ENCODE assay signal across 16 cellular contexts in the genomic region with DNA sequence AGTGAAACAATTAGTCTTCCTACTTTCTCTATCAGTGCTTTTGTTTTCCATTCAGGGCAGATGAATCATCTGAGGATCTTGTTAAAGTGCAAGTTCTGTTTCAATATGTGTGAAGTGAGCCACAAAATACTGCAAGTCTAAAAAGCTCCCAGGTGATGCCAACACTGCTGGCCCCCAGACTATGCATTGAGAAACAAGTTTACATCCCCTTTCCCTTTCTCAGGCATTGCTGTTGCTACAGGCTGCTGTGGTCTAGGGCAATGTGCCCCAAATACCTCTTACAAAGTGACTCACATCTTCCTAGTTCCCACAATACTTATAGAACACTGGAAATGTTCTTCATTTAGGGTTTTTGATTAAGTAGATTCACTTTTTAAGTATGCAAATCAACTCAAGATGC. TPM values are rescaled to one million over a fixed set of nuclear protein-coding genes. Genes with fewer than 3 reads are reported as not detected.
DNase-seq lines count a peak whose midpoint lies in the region; ATAC-seq and TF ChIP-seq lines count a peak whose summit lies in the region.
"Had no signal": no experiment of that assay in that cellular context is flagged by ENCODE, and none has a peak within 500 bp of the region (broad histone marks: within the 10 kb centered on the region; RNA-seq: fewer than 3 reads in every experiment).

No MANE protein-coding gene starts in this region.

- H3K4me3 ChIP-seq in astrocyte of the cerebellum (ENCODE audit: low read depth, low read length), result no peak overlapping the region
- H3K4me3 ChIP-seq: coronary artery, left lung had no signal

- CTCF ChIA-PET in activated CD4-positive, alpha-beta T cell treated with anti-CD3 and anti-CD28 coated beads for 36 hours (lab: Charles Lee), result interaction anchor here (0.6 to 0.9 kb wide), 2 partner anchors 9 to 43 kb away, joined by 3 read pairs; no protein-coding TSS in a partner anchor
- CTCF ChIA-PET in activated CD4-positive, alpha-beta T cell treated with anti-CD3 and anti-CD28 coated beads, Interleukin-2, amount 10 ng/mL, durations not matched to agents 7 days and 5 days (lab: Charles Lee), result no interaction called here

- peak; percentile 47 for DNase-seq in activated CD4-positive, alpha-beta T cell treated with anti-CD3 and anti-CD28 coated beads for 36 hours
- no peak for DNase-seq in activated CD4-positive, alpha-beta T cell treated with anti-CD3 and anti-CD28 coated beads, Interleukin-2, amount 10 ng/mL, durations not matched to agents 7 days and 5 days
- DNase-seq in M059J (ENCODE audit: low read depth) (peak; percentile 65), astrocyte of the cerebellum (ENCODE audit: low read depth) (peak; percentile 92), renal cortical epithelial cell (ENCODE audit: low read depth) (peak; percentile 50)
- no peak for DNase-seq in T-helper 2 cell treated with Interferon-gamma antibody and Interleukin-4, amounts not matched to agents 5 μg/mL and 100 μg/mL, for 36 hours (ENCODE audit: low spot score)
- DNase-seq: 8988T, activated B cell treated with CpG ODN at 0.5 μM for 24 hours, activated gamma-delta T cell treated with Interleukin-2 at 50 U/mL for 16 hours, left lung, NCI-H1092, NCI-H510A treated with DMSO at 0.1 percent for 48 hours, SHP77 had no signal

- H3K27me3 Mint-ChIP-seq in activated CD4-positive, alpha-beta T cell treated with anti-CD3 and anti-CD28 coated beads for 36 hours, result no peaks in the 10 kb centered on the region
- H3K27me3 Mint-ChIP-seq in activated CD4-positive, alpha-beta T cell treated with anti-CD3 and anti-CD28 coated beads, Interleukin-2, amount 10 ng/mL, durations not matched to agents 7 days and 5 days, result no peaks in the 10 kb centered on the region
- H3K27me3 Mint-ChIP-seq in T-helper 2 cell treated with Interferon-gamma antibody and Interleukin-4, amounts not matched to agents 5 μg/mL and 100 μg/mL, for 36 hours (ENCODE audit: low read depth), result peaks cover 3% of the 10 kb centered on the region

- intact Hi-C loops in activated CD4-positive, alpha-beta T cell treated with anti-CD3 and anti-CD28 coated beads for 36 hours (cut with DNase I, micrococcal nuclease), result loop anchor here in 1 of 2 experiments (1.0 kb wide), 1 partner anchor 32 kb away; the partner anchor contains the start of gene ABRACL

- H3K9me3 Mint-ChIP-seq in activated CD4-positive, alpha-beta T cell treated with anti-CD3 and anti-CD28 coated beads for 36 hours (ENCODE audit: low read depth), result no peaks in the 10 kb centered on the region
- H3K9me3 Mint-ChIP-seq in activated CD4-positive, alpha-beta T cell treated with anti-CD3 and anti-CD28 coated beads, Interleukin-2, amount 10 ng/mL, durations not matched to agents 7 days and 5 days, result peaks cover 2% of the 10 kb centered on the region
- no peaks in the 10 kb centered on the region for H3K9me3 Mint-ChIP-seq in T-helper 2 cell treated with Interferon-gamma antibody and Interleukin-4, amounts not matched to agents 5 μg/mL and 100 μg/mL, for 36 hours
- H3K9me3 Mint-ChIP-seq: activated B cell treated with CpG ODN at 0.5 μM for 24 hours had no signal

- in situ Hi-C loops in astrocyte of the cerebellum (cut with HindIII; ENCODE audit: low sequenced_read_pairs), result no loop called here

- TF ChIP-seq CTCF in astrocyte of the cerebellum (IDR thresholded peaks at IDR 0.05; ENCODE audit: low read depth, low read length, missing control alignments), result no peak

- ATAC-seq in activated CD4-positive, alpha-beta T cell treated with anti-CD3 and anti-CD28 coated beads for 36 hours, result peak; percentile 85
- ATAC-seq in HG03025 (IDR thresholded peaks at IDR 0.05; ENCODE audit: low FRiP score, unreplicated experiment) (no peak), HG02798 (IDR thresholded peaks at IDR 0.05; ENCODE audit: poor library complexity, unreplicated experiment) (no peak)
- ATAC-seq: left lung had no signal

- H3K4me3 Mint-ChIP-seq in activated CD4-positive, alpha-beta T cell treated with anti-CD3 and anti-CD28 coated beads for 36 hours, result no peak overlapping the region
- no peak overlapping the region for H3K4me3 Mint-ChIP-seq in activated CD4-positive, alpha-beta T cell treated with anti-CD3 and anti-CD28 coated beads, Interleukin-2, amount 10 ng/mL, durations not matched to agents 7 days and 5 days
- H3K4me3 Mint-ChIP-seq in T-helper 2 cell treated with Interferon-gamma antibody and Interleukin-4, amounts not matched to agents 5 μg/mL and 100 μg/mL, for 36 hours, result no peak overlapping the region
- H3K4me3 Mint-ChIP-seq: activated B cell treated with CpG ODN at 0.5 μM for 24 hours had no signal

- peaks cover 8% of the 10 kb centered on the region for H3K4me1 Mint-ChIP-seq in activated CD4-positive, alpha-beta T cell treated with anti-CD3 and anti-CD28 coated beads for 36 hours
- no peaks in the 10 kb centered on the region for H3K4me1 Mint-ChIP-seq in activated CD4-positive, alpha-beta T cell treated with anti-CD3 and anti-CD28 coated beads, Interleukin-2, amount 10 ng/mL, durations not matched to agents 7 days and 5 days
- no peaks in the 10 kb centered on the region for H3K4me1 Mint-ChIP-seq in T-helper 2 cell treated with Interferon-gamma antibody and Interleukin-4, amounts not matched to agents 5 μg/mL and 100 μg/mL, for 36 hours (ENCODE audit: low read depth)
- H3K4me1 Mint-ChIP-seq: activated B cell treated with CpG ODN at 0.5 μM for 24 hours had no signal

- H3K36me3 Mint-ChIP-seq in activated CD4-positive, alpha-beta T cell treated with anti-CD3 and anti-CD28 coated beads for 36 hours (ENCODE audit: low read depth), result no peaks in the 10 kb centered on the region
- H3K36me3 Mint-ChIP-seq in activated CD4-positive, alpha-beta T cell treated with anti-CD3 and anti-CD28 coated beads, Interleukin-2, amount 10 ng/mL, durations not matched to agents 7 days and 5 days (ENCODE audit: low read depth), result no peaks in the 10 kb centered on the region
- H3K36me3 Mint-ChIP-seq in T-helper 2 cell treated with Interferon-gamma antibody and Interleukin-4, amounts not matched to agents 5 μg/mL and 100 μg/mL, for 36 hours (ENCODE audit: low read depth), result no peaks in the 10 kb centered on the region

- no peak overlapping the region for H3K27ac Mint-ChIP-seq in activated CD4-positive, alpha-beta T cell treated with anti-CD3 and anti-CD28 coated beads for 36 hours
- H3K27ac Mint-ChIP-seq in activated CD4-positive, alpha-beta T cell treated with anti-CD3 and anti-CD28 coated beads, Interleukin-2, amount 10 ng/mL, durations not matched to agents 7 days and 5 days, result no peak overlapping the region
- H3K27ac Mint-ChIP-seq in T-helper 2 cell treated with Interferon-gamma antibody and Interleukin-4, amounts not matched to agents 5 μg/mL and 100 μg/mL, for 36 hours, result no peak overlapping the region
- H3K27ac Mint-ChIP-seq: activated B cell treated with CpG ODN at 0.5 μM for 24 hours had no signal

- POLR2A ChIA-PET in activated CD4-positive, alpha-beta T cell treated with anti-CD3 and anti-CD28 coated beads for 36 hours (lab: Charles Lee), result no interaction called here
- POLR2A ChIA-PET in activated CD4-positive, alpha-beta T cell treated with anti-CD3 and anti-CD28 coated beads, Interleukin-2, amount 10 ng/mL, durations not matched to agents 7 days and 5 days (lab: Charles Lee), result no interaction called here

RNA-seq across cellular contexts. Expression of gene ABRACL, which starts 31.8 kb away (rescaled TPM):
- 100 to 1,000 TPM in 1 of 2 experiments, 10 to 100 TPM in 1; 92.5 to 180 TPM for total RNA-seq in activated CD4-positive, alpha-beta T cell treated with anti-CD3 and anti-CD28 coated beads for 36 hours
- 100 to 1,000 TPM; 132 to 174 TPM for total RNA-seq in activated CD4-positive, alpha-beta T cell treated with anti-CD3 and anti-CD28 coated beads, Interleukin-2, amount 10 ng/mL, durations not matched to agents 7 days and 5 days
- 79.6 and 127 TPM in 2 replicates for total RNA-seq in M059J (2014; rRNA removed; shearing (Covaris generic))
- total RNA-seq in renal cortical epithelial cell, result 44.7 and 148 TPM in 2 replicates

Comparison
In these comparisons a context has a peak if more than half of its experiments do, and no peak if none do; other contexts are left out.
1. DNase-seq: peak in activated CD4-positive, alpha-beta T cell treated with anti-CD3 and anti-CD28 coated beads for 36 hours (single experiment), M059J (single experiment), astrocyte of the cerebellum (single experiment) and renal cortical epithelial cell (single experiment); none in activated CD4-positive, alpha-beta T cell treated with anti-CD3 and anti-CD28 coated beads, Interleukin-2, amount 10 ng/mL, durations not matched to agents 7 days and 5 days (single experiment) and T-helper 2 cell treated with Interferon-gamma antibody and Interleukin-4, amounts not matched to agents 5 μg/mL and 100 μg/mL, for 36 hours (single experiment).